Comparison of ENCODE assay signal across 1 cellular context in the genomic region with DNA sequence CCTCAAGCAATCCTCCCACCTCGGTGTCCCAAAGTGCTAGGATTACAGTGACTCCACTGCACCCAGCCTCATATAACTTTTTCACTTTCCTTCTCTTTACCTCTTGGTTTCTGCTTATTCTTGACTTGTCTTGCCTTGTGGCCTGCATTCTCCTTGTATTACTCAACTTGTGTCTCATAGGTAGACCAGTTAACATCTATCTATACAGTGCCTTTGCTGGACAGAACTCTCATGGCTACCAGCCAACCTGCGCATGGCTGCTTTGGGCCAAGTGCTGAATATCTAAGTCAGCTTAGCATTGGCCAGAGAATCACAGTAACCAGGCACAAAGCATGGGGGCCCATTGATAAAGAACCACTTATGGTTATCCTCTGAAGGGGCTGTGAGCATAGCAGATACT.
TF ChIP-seq lines count a peak whose summit lies in the region.

No MANE protein-coding gene starts in this region.

TF ChIP-seq in SK-N-SH, 30 proteins besides CTCF, POLR2A, EP300 and RAD21 (continued from another document):
- TF ChIP-seq, protein P1, sequence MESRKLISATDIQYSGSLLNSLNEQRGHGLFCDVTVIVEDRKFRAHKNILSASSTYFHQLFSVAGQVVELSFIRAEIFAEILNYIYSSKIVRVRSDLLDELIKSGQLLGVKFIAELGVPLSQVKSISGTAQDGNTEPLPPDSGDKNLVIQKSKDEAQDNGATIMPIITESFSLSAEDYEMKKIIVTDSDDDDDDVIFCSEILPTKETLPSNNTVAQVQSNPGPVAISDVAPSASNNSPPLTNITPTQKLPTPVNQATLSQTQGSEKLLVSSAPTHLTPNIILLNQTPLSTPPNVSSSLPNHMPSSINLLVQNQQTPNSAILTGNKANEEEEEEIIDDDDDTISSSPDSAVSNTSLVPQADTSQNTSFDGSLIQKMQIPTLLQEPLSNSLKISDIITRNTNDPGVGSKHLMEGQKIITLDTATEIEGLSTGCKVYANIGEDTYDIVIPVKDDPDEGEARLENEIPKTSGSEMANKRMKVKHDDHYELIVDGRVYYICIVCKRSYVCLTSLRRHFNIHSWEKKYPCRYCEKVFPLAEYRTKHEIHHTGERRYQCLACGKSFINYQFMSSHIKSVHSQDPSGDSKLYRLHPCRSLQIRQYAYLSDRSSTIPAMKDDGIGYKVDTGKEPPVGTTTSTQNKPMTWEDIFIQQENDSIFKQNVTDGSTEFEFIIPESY (IDR thresholded peaks at IDR 0.05; ENCODE audit: borderline replicate concordance, low read depth), result no peak
- TF ChIP-seq, protein P2, sequence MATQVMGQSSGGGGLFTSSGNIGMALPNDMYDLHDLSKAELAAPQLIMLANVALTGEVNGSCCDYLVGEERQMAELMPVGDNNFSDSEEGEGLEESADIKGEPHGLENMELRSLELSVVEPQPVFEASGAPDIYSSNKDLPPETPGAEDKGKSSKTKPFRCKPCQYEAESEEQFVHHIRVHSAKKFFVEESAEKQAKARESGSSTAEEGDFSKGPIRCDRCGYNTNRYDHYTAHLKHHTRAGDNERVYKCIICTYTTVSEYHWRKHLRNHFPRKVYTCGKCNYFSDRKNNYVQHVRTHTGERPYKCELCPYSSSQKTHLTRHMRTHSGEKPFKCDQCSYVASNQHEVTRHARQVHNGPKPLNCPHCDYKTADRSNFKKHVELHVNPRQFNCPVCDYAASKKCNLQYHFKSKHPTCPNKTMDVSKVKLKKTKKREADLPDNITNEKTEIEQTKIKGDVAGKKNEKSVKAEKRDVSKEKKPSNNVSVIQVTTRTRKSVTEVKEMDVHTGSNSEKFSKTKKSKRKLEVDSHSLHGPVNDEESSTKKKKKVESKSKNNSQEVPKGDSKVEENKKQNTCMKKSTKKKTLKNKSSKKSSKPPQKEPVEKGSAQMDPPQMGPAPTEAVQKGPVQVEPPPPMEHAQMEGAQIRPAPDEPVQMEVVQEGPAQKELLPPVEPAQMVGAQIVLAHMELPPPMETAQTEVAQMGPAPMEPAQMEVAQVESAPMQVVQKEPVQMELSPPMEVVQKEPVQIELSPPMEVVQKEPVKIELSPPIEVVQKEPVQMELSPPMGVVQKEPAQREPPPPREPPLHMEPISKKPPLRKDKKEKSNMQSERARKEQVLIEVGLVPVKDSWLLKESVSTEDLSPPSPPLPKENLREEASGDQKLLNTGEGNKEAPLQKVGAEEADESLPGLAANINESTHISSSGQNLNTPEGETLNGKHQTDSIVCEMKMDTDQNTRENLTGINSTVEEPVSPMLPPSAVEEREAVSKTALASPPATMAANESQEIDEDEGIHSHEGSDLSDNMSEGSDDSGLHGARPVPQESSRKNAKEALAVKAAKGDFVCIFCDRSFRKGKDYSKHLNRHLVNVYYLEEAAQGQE (IDR thresholded peaks at IDR 0.05; ENCODE audit: low read depth, low read length), result peak; percentile 88
- TF ChIP-seq FOSL2 (IDR thresholded peaks at IDR 0.05; ENCODE audit: borderline replicate concordance, low read depth), result peak; percentile 24; the same call in 1 of the 2 replicates
- no peak for TF ChIP-seq TCF12 (IDR thresholded peaks at IDR 0.05)
- no peak for TF ChIP-seq RXRA (IDR thresholded peaks at IDR 0.05; ENCODE audit: borderline replicate concordance, low read depth)
- TF ChIP-seq SIN3A (IDR thresholded peaks at IDR 0.05; ENCODE audit: borderline replicate concordance, low read depth, low read length), result no peak
- no peak for TF ChIP-seq SMC3 (IDR thresholded peaks at IDR 0.05; ENCODE audit: low read depth, low read length)
- TF ChIP-seq NFIC (IDR thresholded peaks at IDR 0.05; ENCODE audit: borderline replicate concordance), result peak; percentile 48; the same call in 1 of the 2 replicates
- TF ChIP-seq, protein P3, sequence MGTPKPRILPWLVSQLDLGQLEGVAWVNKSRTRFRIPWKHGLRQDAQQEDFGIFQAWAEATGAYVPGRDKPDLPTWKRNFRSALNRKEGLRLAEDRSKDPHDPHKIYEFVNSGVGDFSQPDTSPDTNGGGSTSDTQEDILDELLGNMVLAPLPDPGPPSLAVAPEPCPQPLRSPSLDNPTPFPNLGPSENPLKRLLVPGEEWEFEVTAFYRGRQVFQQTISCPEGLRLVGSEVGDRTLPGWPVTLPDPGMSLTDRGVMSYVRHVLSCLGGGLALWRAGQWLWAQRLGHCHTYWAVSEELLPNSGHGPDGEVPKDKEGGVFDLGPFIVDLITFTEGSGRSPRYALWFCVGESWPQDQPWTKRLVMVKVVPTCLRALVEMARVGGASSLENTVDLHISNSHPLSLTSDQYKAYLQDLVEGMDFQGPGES (IDR thresholded peaks at IDR 0.05; ENCODE audit: low read depth, low read length), result no peak
- 0 out of 2 replicates have a peak, but pooled peaks have one; percentile 9 for TF ChIP-seq JUND (IDR thresholded peaks at IDR 0.05)
- TF ChIP-seq, protein P4, sequence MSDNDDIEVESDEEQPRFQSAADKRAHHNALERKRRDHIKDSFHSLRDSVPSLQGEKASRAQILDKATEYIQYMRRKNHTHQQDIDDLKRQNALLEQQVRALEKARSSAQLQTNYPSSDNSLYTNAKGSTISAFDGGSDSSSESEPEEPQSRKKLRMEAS (IDR thresholded peaks at IDR 0.05; ENCODE audit: low read depth), result no peak
